ENCODE assay signal across 3 cellular contexts in genomic region chr13:96819375-96819774, GRCh38.
A peak's percentile ranks its signal among the peaks of the same experiment; 100 is the strongest.
TF ChIP-seq lines count a peak whose summit lies in the region.

No MANE protein-coding gene starts in this region.

TF ChIP-seq in A549, 52 proteins besides CTCF, POLR2A, EP300 and RAD21:
- TF ChIP-seq ZC3H11A (IDR thresholded peaks at IDR 0.05) (no peak), MAFK (IDR thresholded peaks at IDR 0.05; ENCODE audit: partially characterized antibody) (peak; percentile 66), SMC3 (IDR thresholded peaks at IDR 0.05) (no peak)

TF ChIP-seq in IMR-90, 13 proteins besides CTCF, POLR2A, EP300 and RAD21:
- TF ChIP-seq MAFK (IDR thresholded peaks at IDR 0.05; ENCODE audit: low read depth, low read length) (peak; percentile 86), MXI1 (IDR thresholded peaks at IDR 0.05; ENCODE audit: borderline replicate concordance, low read depth, low read length) (no peak)

TF ChIP-seq in H1, 55 proteins besides CTCF, POLR2A, EP300 and RAD21:
- no peak for TF ChIP-seq ATF3 (IDR thresholded peaks at IDR 0.05; ENCODE audit: insufficient read depth, low read depth, low read length)
- no peak for TF ChIP-seq BRCA1 (IDR thresholded peaks at IDR 0.05; ENCODE audit: low read depth, low read length)
- TF ChIP-seq MAFK (IDR thresholded peaks at IDR 0.05; ENCODE audit: low read depth, low read length), result peak; percentile 11; the same call in 1 of the 2 replicates
- TF ChIP-seq KDM4A (IDR thresholded peaks at IDR 0.05; ENCODE audit: low read depth, low read length, severe bottlenecking), result no peak
